ENCODE assay signal across 10 cellular contexts in genomic region chr1:59043796-59044195, GRCh38.
DNase-seq lines count a peak whose midpoint lies in the region; ATAC-seq and TF ChIP-seq lines count a peak whose summit lies in the region.
"Had no signal": no experiment of that assay in that cellular context is flagged by ENCODE, and none has a peak within 500 bp of the region (broad histone marks: within the 10 kb centered on the region; RNA-seq: fewer than 3 reads in every experiment).

No MANE protein-coding gene starts in this region.

- H3K27ac ChIP-seq in fibroblast of lung (ENCODE audit: insufficient read depth, low read length) = peak overlapping the region; percentile 44

- DNase-seq in AG09309 (ENCODE audit: low read depth) = peak; percentile 88
- peak; percentile 37 for DNase-seq in OCI-M1 (lab: John Stamatoyannopoulos, UW)
- DNase-seq in fibroblast of lung (ENCODE audit: low read depth in 2 of 2) = peak; percentile 90 to 94
- DNase-seq in pons (ENCODE audit: low spot score) = no peak
- DNase-seq in NCI-H1436 (lab: John Stamatoyannopoulos, UW) = no peak
- DNase-seq in superior temporal gyrus (ENCODE audit: extremely low spot score) = no peak
- DNase-seq: activated T-cell treated with anti-CD3 and anti-CD28 coated beads, Interleukin-2, amount 50 U/mL, for 48 hours; NCI-H774 had no signal

- H3K9me3 ChIP-seq in fibroblast of lung (ENCODE audit: control insufficient read depth, insufficient read depth, low read depth, low read length) = no peaks in the 10 kb centered on the region

- no peak overlapping the region for H3K9ac ChIP-seq in fibroblast of lung (ENCODE audit: insufficient read depth, low read length)

- H3K36me3 Mint-ChIP-seq in nephron (ENCODE audit: low read depth) = no peaks in the 10 kb centered on the region

- peaks cover 2% of the 10 kb centered on the region for H3K9me3 Mint-ChIP-seq in nephron

- no peaks in the 10 kb centered on the region for H3K79me2 ChIP-seq in fibroblast of lung (ENCODE audit: control insufficient read depth, insufficient read depth, low read length)

- H3K4me1 ChIP-seq in fibroblast of lung (ENCODE audit: control insufficient read depth, extremely low read depth, insufficient read depth, low read length) = peaks cover 7% of the 10 kb centered on the region

- H4K20me1 ChIP-seq in fibroblast of lung (ENCODE audit: control insufficient read depth, extremely low read depth, insufficient read depth, low read length) = no peaks in the 10 kb centered on the region

- H3K4me3 ChIP-seq in AG09309 (ENCODE audit: control insufficient read depth, low read depth, low read length) = no peak overlapping the region
- H3K4me3 ChIP-seq in fibroblast of lung (replicated peaks in 1 of 4; ENCODE audit: control extremely low read depth in 1 of 4, insufficient read depth in 1 of 4, low read depth in 3 of 4, low read length in 4 of 4) = no peak overlapping the region

- no peaks in the 10 kb centered on the region for H3K27me3 ChIP-seq in fibroblast of lung (ENCODE audit: control insufficient read depth, insufficient read depth, low read length)

- no peak overlapping the region for H3K4me3 Mint-ChIP-seq in nephron

- peak overlapping the region in 2 of 3 experiments; percentile 11 to 19 for H3K27ac Mint-ChIP-seq in nephron

- TF ChIP-seq CTCF in AG09309 (IDR thresholded peaks at IDR 0.05; ENCODE audit: control insufficient read depth, insufficient read depth, low read depth, low read length, missing control alignments) (no peak), fibroblast of lung (conservative IDR thresholded peaks at IDR 0.05 in 1 of 2, IDR thresholded peaks at IDR 0.05 in 1 of 2; ENCODE audit: low read depth in 1 of 2, low read length in 2 of 2) (no peak), nephron (IDR thresholded peaks at IDR 0.05; ENCODE audit: unreplicated experiment in 3 of 3) (no peak)

- no peaks in the 10 kb centered on the region for H3K27me3 Mint-ChIP-seq in nephron (ENCODE audit: low read depth)

- ATAC-seq in HG03565 (IDR thresholded peaks at IDR 0.05; ENCODE audit: unreplicated experiment) = no peak

- H2AFZ ChIP-seq in fibroblast of lung (ENCODE audit: low read length) = no peak overlapping the region

- no peak overlapping the region for H3K4me2 ChIP-seq in fibroblast of lung (ENCODE audit: extremely low read depth, insufficient read depth, low read length)

- no peaks in the 10 kb centered on the region for H3K36me3 ChIP-seq in fibroblast of lung (ENCODE audit: control insufficient read depth, insufficient read depth, low read length)

- H3K4me1 Mint-ChIP-seq in nephron = peaks cover 22% of the 10 kb centered on the region

Comparison
In these comparisons a context has a peak if more than half of its experiments do, and no peak if none do; other contexts are left out.
1. DNase-seq: peak in AG09309 (single experiment), OCI-M1 (single experiment) and fibroblast of lung (2 of 2); none in pons (single experiment), NCI-H1436 (single experiment) and superior temporal gyrus (single experiment).